Comparison of ENCODE assay signal across 1 cellular context in the genomic region with DNA sequence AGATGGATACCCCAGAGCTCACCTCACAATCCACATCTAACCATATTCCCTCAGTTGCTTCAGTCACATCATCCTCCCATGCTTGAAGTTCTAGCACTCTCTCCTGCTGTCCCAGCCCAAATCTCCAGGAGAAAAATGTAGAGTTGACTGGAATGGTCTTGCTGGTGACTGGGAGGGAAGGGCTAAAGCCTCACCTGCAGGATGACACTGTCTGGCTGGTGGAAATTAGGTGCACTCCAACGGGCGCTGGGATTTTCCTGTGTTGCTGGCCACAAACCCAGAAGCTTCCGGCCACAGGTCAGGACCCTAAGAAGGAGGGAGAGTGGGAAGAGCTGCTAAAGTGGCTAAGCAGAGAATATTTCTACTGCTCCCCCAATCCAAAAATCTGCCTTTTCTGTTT.
A peak's percentile ranks its signal among the peaks of the same experiment; 100 is the strongest.
TF ChIP-seq lines count a peak whose summit lies in the region.

No MANE protein-coding gene starts in this region.

TF ChIP-seq in GM12878, 131 proteins besides CTCF, POLR2A, EP300 and RAD21:
- TF ChIP-seq TCF3 (IDR thresholded peaks at IDR 0.05; ENCODE audit: borderline replicate concordance, insufficient read depth, low read depth, low read length) = no peak
- TF ChIP-seq IKZF1 (conservative IDR thresholded peaks at IDR 0.05) = 0 out of 2 replicates have a peak, but pooled peaks have one; percentile 15
TF ChIP-seq in GM12878: peak in this region for 1.
